ENCODE assay signal across 11 cellular contexts in genomic region chr6:158377866-158378265, GRCh38.
DNase-seq lines count a peak whose midpoint lies in the region; ATAC-seq and TF ChIP-seq lines count a peak whose summit lies in the region.
"Had no signal": no experiment of that assay in that cellular context is flagged by ENCODE, and none has a peak within 500 bp of the region (broad histone marks: within the 10 kb centered on the region; RNA-seq: fewer than 3 reads in every experiment).

No MANE protein-coding gene starts in this region.

- no peak for TF ChIP-seq EP300 in esophagus muscularis mucosa (IDR thresholded peaks at IDR 0.05)

- intact Hi-C loops in prostate gland (cut with DNase I), result no loop called here
- intact Hi-C loops in esophagus muscularis mucosa (cut with DNase I), result no loop called here

- TF ChIP-seq CTCF in foreskin keratinocyte (conservative IDR thresholded peaks at IDR 0.05) (no peak), prostate gland (IDR thresholded peaks at IDR 0.05) (no peak), esophagus muscularis mucosa (IDR thresholded peaks at IDR 0.05) (no peak)

- peak; percentile 47 for DNase-seq in ELF-1 (ENCODE audit: low read depth, low spot score)
- peak; percentile 93 to 96 for DNase-seq in foreskin keratinocyte
- DNase-seq in prostate gland (ENCODE audit: low spot score), result peak; percentile 74
- DNase-seq in esophagus muscularis mucosa (ENCODE audit: extremely low spot score), result no peak
- DNase-seq in retina, result no peak
- no peak for DNase-seq in NCI-H2081 (lab: John Stamatoyannopoulos, UW)
- DNase-seq: activated CD4-positive, alpha-beta T cell treated with anti-CD3 and anti-CD28 coated beads, Interleukin-2, amount 50 U/mL, for 1 hour; CD8-positive, alpha-beta T cell; NCI-H1694 treated with DMSO at 0.1 percent for 48 hours had no signal

- H3K4me1 ChIP-seq in foreskin keratinocyte (peaks cover 31% of the 10 kb centered on the region), prostate gland (replicated peaks) (no peaks in the 10 kb centered on the region), esophagus muscularis mucosa (peaks cover 0 to 6% (median 0%) of the 10 kb centered on the region in 4 donors)

- H3K4me3 ChIP-seq in prostate gland (no peak overlapping the region), esophagus muscularis mucosa (no peak overlapping the region)

- H3K36me3 ChIP-seq in prostate gland (no peaks in the 10 kb centered on the region), esophagus muscularis mucosa (no peaks in the 10 kb centered on the region)

- WGBS in prostate gland, result 24% methylated on average over 4 of the region's 4 CpGs
- WGBS in esophagus muscularis mucosa, result 61% methylated on average over 4 of the region's 4 CpGs

- H3K27me3 ChIP-seq in foreskin keratinocyte, result no peaks in the 10 kb centered on the region
- no peaks in the 10 kb centered on the region for H3K27me3 ChIP-seq in prostate gland (replicated peaks; ENCODE audit: insufficient read depth)
- H3K27me3 ChIP-seq in esophagus muscularis mucosa, result no peaks in the 10 kb centered on the region

- ATAC-seq in SK-N-SH treated with all-trans-retinoic acid at 6 μM for 48 hours (peak; percentile 74), foreskin keratinocyte (peak; percentile 76), HG02798 (IDR thresholded peaks at IDR 0.05; ENCODE audit: poor library complexity, unreplicated experiment) (no peak)
- ATAC-seq: CD8-positive, alpha-beta T cell had no signal

- no peaks in the 10 kb centered on the region for H3K9me3 ChIP-seq in prostate gland
- no peaks in the 10 kb centered on the region for H3K9me3 ChIP-seq in esophagus muscularis mucosa

- H3K27ac ChIP-seq in foreskin keratinocyte, result peak overlapping the region; percentile 1
- peak overlapping the region in 1 of 2 donors; percentile 22 for H3K27ac ChIP-seq in prostate gland
- H3K27ac ChIP-seq in esophagus muscularis mucosa (replicated peaks in 1 of 4), result no peak overlapping the region

- no peak for TF ChIP-seq POLR2A in prostate gland (IDR thresholded peaks at IDR 0.05)
- no peak for TF ChIP-seq POLR2A in esophagus muscularis mucosa (IDR thresholded peaks at IDR 0.05; ENCODE audit: low read depth)

TF ChIP-seq in SK-N-SH treated with all-trans-retinoic acid at 6 μM for 48 hours, 23 proteins besides CTCF, POLR2A, EP300 and RAD21:
- no peak for TF ChIP-seq TOX (CRISPR knock-in tag; IDR thresholded peaks at IDR 0.05; ENCODE audit: borderline replicate concordance)
- no peak for TF ChIP-seq ZFP3 (CRISPR knock-in tag; IDR thresholded peaks at IDR 0.05)
- TF ChIP-seq OSR1 (CRISPR knock-in tag; IDR thresholded peaks at IDR 0.05), result no peak
- no peak for TF ChIP-seq POU6F1 (CRISPR knock-in tag; IDR thresholded peaks at IDR 0.05; ENCODE audit: borderline replicate concordance, low read depth)
- no peak for TF ChIP-seq ZC3H10 (CRISPR knock-in tag; IDR thresholded peaks at IDR 0.05)
- TF ChIP-seq CSDC2 (CRISPR knock-in tag; IDR thresholded peaks at IDR 0.05), result no peak
- TF ChIP-seq ZFP30 (CRISPR knock-in tag; IDR thresholded peaks at IDR 0.05), result no peak
- no peak for TF ChIP-seq ARNTL (CRISPR knock-in tag; IDR thresholded peaks at IDR 0.05; ENCODE audit: borderline replicate concordance, low read depth)
- no peak for TF ChIP-seq CSRNP3 (CRISPR knock-in tag; IDR thresholded peaks at IDR 0.05)
- TF ChIP-seq CREB5 (CRISPR knock-in tag; IDR thresholded peaks at IDR 0.05; ENCODE audit: low read depth), result no peak
- TF ChIP-seq TCF4 (CRISPR knock-in tag; IDR thresholded peaks at IDR 0.05; ENCODE audit: borderline replicate concordance), result no peak
- TF ChIP-seq ZNF565 (CRISPR knock-in tag; conservative IDR thresholded peaks at IDR 0.05; ENCODE audit: low read depth), result no peak
- TF ChIP-seq RARB (CRISPR knock-in tag; IDR thresholded peaks at IDR 0.05), result no peak
- TF ChIP-seq PPARA (CRISPR knock-in tag; IDR thresholded peaks at IDR 0.05; ENCODE audit: borderline replicate concordance), result no peak
- TF ChIP-seq PATZ1 (CRISPR knock-in tag; IDR thresholded peaks at IDR 0.05; ENCODE audit: borderline replicate concordance), result no peak

Comparison
In these comparisons a context has a peak if more than half of its experiments do, and no peak if none do; other contexts are left out.
1. DNase-seq: peak in ELF-1 (single experiment), foreskin keratinocyte (2 of 2) and prostate gland (single experiment); none in esophagus muscularis mucosa (single experiment), retina (single experiment) and NCI-H2081 (0 of 2).